In the genomic region with DNA sequence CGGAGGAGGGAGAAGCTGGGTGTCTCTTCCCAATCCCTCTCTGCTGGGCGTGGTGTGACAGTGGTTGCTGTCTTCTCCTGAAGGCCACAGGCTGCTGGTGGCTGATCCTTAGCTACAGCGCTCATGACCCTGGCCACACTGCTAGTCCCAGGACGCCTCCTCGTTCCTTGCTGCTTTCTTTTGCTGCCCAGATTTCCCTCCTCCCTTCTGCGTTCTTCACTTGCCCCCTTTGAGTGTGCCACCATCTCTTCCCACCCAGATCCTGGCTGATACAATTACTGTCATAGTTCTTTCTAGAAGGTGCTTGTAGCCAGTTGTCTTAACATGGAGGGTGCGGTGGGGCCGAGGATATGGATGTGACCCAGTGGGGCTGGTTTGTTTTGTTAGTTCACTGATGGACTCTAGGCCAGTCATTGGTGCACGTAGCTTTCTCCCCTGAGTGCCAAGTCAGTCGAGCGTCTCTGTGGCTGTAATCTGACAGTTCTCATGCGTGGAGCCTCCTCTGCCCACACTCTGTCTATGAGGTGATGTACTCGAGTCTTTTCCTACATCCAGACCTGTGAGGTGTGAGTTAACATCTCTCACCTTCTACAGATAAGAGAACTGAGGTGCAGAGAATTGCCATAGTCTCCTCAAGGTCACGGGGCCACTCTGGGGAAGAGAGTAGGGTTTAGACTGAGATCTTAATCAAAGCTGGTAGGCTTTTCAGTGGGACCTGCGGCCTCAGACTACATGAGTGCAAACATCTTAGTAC, we compare ENCODE assay signal across 30 cellular contexts.
DNase-seq lines count a peak whose midpoint lies in the region; ATAC-seq and TF ChIP-seq lines count a peak whose summit lies in the region.
"Had no signal": no experiment of that assay in that cellular context is flagged by ENCODE, and none has a peak within 500 bp of the region (broad histone marks: within the 10 kb centered on the region; RNA-seq: fewer than 3 reads in every experiment).

No MANE protein-coding gene starts in this region.

- no peak overlapping the region for H2BK120ac ChIP-seq in H9 (ENCODE audit: low read depth, low read length, poor library complexity, severe bottlenecking)

- no peaks in the 10 kb centered on the region for H3K27me3 ChIP-seq in H9 (ENCODE audit: insufficient read depth, low read length)
- H3K27me3 ChIP-seq: ascending aorta, Peyer's patch had no signal

- H4K8ac ChIP-seq in H9 (replicated peaks; ENCODE audit: insufficient read length, low read depth, low read length): no peak overlapping the region

- H2BK5ac ChIP-seq in H9 (ENCODE audit: insufficient read length, low read length): no peak overlapping the region

- no peak overlapping the region for H2BK15ac ChIP-seq in H9 (ENCODE audit: low read depth, low read length)

- no peaks in the 10 kb centered on the region for H3K79me2 ChIP-seq in H9 (ENCODE audit: insufficient read depth, low read length)

- H3K36me3 Mint-ChIP-seq in activated T-cell treated with anti-CD3 and anti-CD28 coated beads, Interleukin-2, amount 50 U/mL, for 72 hours (ENCODE audit: insufficient read depth in 2 of 2): peaks cover 6 to 7% of the 10 kb centered on the region in 2 donors
- no peaks in the 10 kb centered on the region for H3K36me3 Mint-ChIP-seq in H9 (ENCODE audit: insufficient read depth in 1 of 3, low read depth in 3 of 3)
- no peaks in the 10 kb centered on the region for H3K36me3 Mint-ChIP-seq in immature natural killer cell
- H3K36me3 Mint-ChIP-seq in stimulated activated effector memory CD8-positive, alpha-beta T cell treated with anti-CD3 and anti-CD28 coated beads, Interleukin-12 subunit alpha, Interleukin-12 subunit beta, amount 100 ng/mL, for 72 hours: no peaks in the 10 kb centered on the region
- H3K36me3 Mint-ChIP-seq: activated naive CD8-positive, alpha-beta T cell treated with anti-CD3 and anti-CD28 coated beads, Interleukin-2, amount 10 ng/mL, durations not matched to agents 7 days and 5 days; CD4-positive, CD25-positive, alpha-beta regulatory T cell; type B pancreatic cell had no signal

- no peak overlapping the region for H3T11ph ChIP-seq in H9 (ENCODE audit: low read length)

- H3K79me1 ChIP-seq in H9 (ENCODE audit: insufficient read depth, low read depth, low read length, poor library complexity, severe bottlenecking): no peaks in the 10 kb centered on the region

- H4K20me1 ChIP-seq in H9 (ENCODE audit: control insufficient read depth, insufficient read depth, insufficient read length): no peaks in the 10 kb centered on the region

- no peak overlapping the region for H3K9ac ChIP-seq in H9 (ENCODE audit: extremely low read depth, insufficient read length, low read length)

- no peak overlapping the region for H3K4me2 ChIP-seq in H9 (ENCODE audit: insufficient read depth, insufficient read length, low read length)

- peaks cover 3% of the 10 kb centered on the region; the same call in 1 of the 2 replicates for H3K4me1 ChIP-seq in H9 (ENCODE audit: insufficient read depth, low read length)
- H3K4me1 ChIP-seq: ascending aorta, esophagus muscularis mucosa, HAP-1, Peyer's patch had no signal

- H4K91ac ChIP-seq in H9 (ENCODE audit: insufficient read length, low read depth, low read length): no peak overlapping the region

- H3K23ac ChIP-seq in H9 (ENCODE audit: insufficient read length, low read depth, low read length): no peak overlapping the region

- peaks cover 67% of the 10 kb centered on the region for H3K27me3 Mint-ChIP-seq in activated T-cell treated with anti-CD3 and anti-CD28 coated beads, Interleukin-2, amount 50 U/mL, for 72 hours (ENCODE audit: low read depth)
- peaks cover 7% of the 10 kb centered on the region for H3K27me3 Mint-ChIP-seq in H9 (ENCODE audit: low read depth)
- peaks cover 0 to 4% (median 0%) of the 10 kb centered on the region in 3 donors for H3K27me3 Mint-ChIP-seq in immature natural killer cell (ENCODE audit: low read depth in 3 of 3)
- H3K27me3 Mint-ChIP-seq: central memory CD8-positive, alpha-beta T cell had no signal

- no CpG with 5 or more reads among the region's 15 CpGs for WGBS in H9 (ENCODE audit: extremely low coverage, insufficient read length, low lambda C conversion rate)

- H2AFZ ChIP-seq in H9 (ENCODE audit: low read length): no peak overlapping the region

- H3K23me2 ChIP-seq in H9 (ENCODE audit: insufficient read length, low read depth, low read length, poor library complexity, severe bottlenecking): no peaks in the 10 kb centered on the region

- peaks cover 16% of the 10 kb centered on the region for H3K4me1 Mint-ChIP-seq in activated T-cell treated with anti-CD3 and anti-CD28 coated beads, Interleukin-2, amount 50 U/mL, for 72 hours (ENCODE audit: low read depth)
- H3K4me1 Mint-ChIP-seq in H9 (peaks cover 12 to 16% of the 10 kb centered on the region in 2 experiments), immature natural killer cell (peaks cover 31 to 35% of the 10 kb centered on the region in 2 donors)
- peaks cover 29% of the 10 kb centered on the region for H3K4me1 Mint-ChIP-seq in stimulated activated effector memory CD8-positive, alpha-beta T cell treated with anti-CD3 and anti-CD28 coated beads, Interleukin-12 subunit alpha, Interleukin-12 subunit beta, amount 100 ng/mL, for 72 hours
- H3K4me1 Mint-ChIP-seq: activated naive CD8-positive, alpha-beta T cell treated with anti-CD3 and anti-CD28 coated beads, Interleukin-2, amount 10 ng/mL, durations not matched to agents 7 days and 5 days; CD4-positive, CD25-positive, alpha-beta regulatory T cell; central memory CD8-positive, alpha-beta T cell had no signal

- no peak for TF ChIP-seq CTCF in H9 (conservative IDR thresholded peaks at IDR 0.05)

- H3K4me3 Mint-ChIP-seq in activated T-cell treated with anti-CD3 and anti-CD28 coated beads, Interleukin-2, amount 50 U/mL, for 72 hours: no peak overlapping the region
- H3K4me3 Mint-ChIP-seq in H9: no peak overlapping the region
- peak overlapping the region in 3 of 5 donors; percentile 2 to 20 (median 3) for H3K4me3 Mint-ChIP-seq in immature natural killer cell
- no peak overlapping the region for H3K4me3 Mint-ChIP-seq in stimulated activated effector memory CD8-positive, alpha-beta T cell treated with anti-CD3 and anti-CD28 coated beads, Interleukin-12 subunit alpha, Interleukin-12 subunit beta, amount 100 ng/mL, for 72 hours
- H3K4me3 Mint-ChIP-seq: activated CD4-positive, alpha-beta T cell treated with anti-CD3 and anti-CD28 coated beads for 36 hours; activated CD8-positive, alpha-beta T cell treated with anti-CD3 and anti-CD28 coated beads for 36 hours; activated naive CD8-positive, alpha-beta T cell treated with anti-CD3 and anti-CD28 coated beads, Interleukin-2, amount 10 ng/mL, durations not matched to agents 7 days and 5 days; CD4-positive, CD25-positive, alpha-beta regulatory T cell; central memory CD8-positive, alpha-beta T cell; type B pancreatic cell had no signal

- no peak overlapping the region for H4K5ac ChIP-seq in H9 (ENCODE audit: insufficient read length, low read depth, low read length)

- H3K4ac ChIP-seq in H9 (ENCODE audit: low read depth, low read length): no peak overlapping the region

- H2BK12ac ChIP-seq in H9 (ENCODE audit: insufficient read length, low read depth, low read length): no peak overlapping the region

- H3K18ac ChIP-seq in H9 (ENCODE audit: insufficient read length, low read depth, low read length): no peak overlapping the region

- ATAC-seq in activated T-cell treated with anti-CD3 and anti-CD28 coated beads, Interleukin-2, amount 50 U/mL, for 72 hours (replicated peaks in 1 of 2): peak; percentile 16 to 23
- ATAC-seq in stimulated activated effector memory CD8-positive, alpha-beta T cell treated with anti-CD3 and anti-CD28 coated beads, Interleukin-12 subunit alpha, Interleukin-12 subunit beta, amount 100 ng/mL, for 72 hours: peak; percentile 60
- ATAC-seq: left ventricle myocardium superior had no signal

- H3K27ac Mint-ChIP-seq in activated T-cell treated with anti-CD3 and anti-CD28 coated beads, Interleukin-2, amount 50 U/mL, for 72 hours: no peak overlapping the region
- H3K27ac Mint-ChIP-seq in H9: no peak overlapping the region
- H3K27ac Mint-ChIP-seq in immature natural killer cell: peak overlapping the region in 5 of 6 donors; percentile 1 to 73 (median 57)
- H3K27ac Mint-ChIP-seq in stimulated activated effector memory CD8-positive, alpha-beta T cell treated with anti-CD3 and anti-CD28 coated beads, Interleukin-12 subunit alpha, Interleukin-12 subunit beta, amount 100 ng/mL, for 72 hours: no peak overlapping the region
- H3K27ac Mint-ChIP-seq: activated CD4-positive, alpha-beta T cell treated with anti-CD3 and anti-CD28 coated beads for 36 hours; activated CD8-positive, alpha-beta T cell treated with anti-CD3 and anti-CD28 coated beads for 36 hours; activated naive CD8-positive, alpha-beta T cell treated with anti-CD3 and anti-CD28 coated beads, Interleukin-2, amount 10 ng/mL, durations not matched to agents 7 days and 5 days; CD4-positive, CD25-positive, alpha-beta regulatory T cell; progenitor cell of endocrine pancreas; type B pancreatic cell had no signal

- no peak overlapping the region; the same call in 1 of the 2 replicates for H3K14ac ChIP-seq in H9 (ENCODE audit: insufficient read depth, low read length)

- no peak overlapping the region for H2BK20ac ChIP-seq in H9 (ENCODE audit: low read depth, low read length, poor library complexity, severe bottlenecking)

- no peak overlapping the region for H2AK5ac ChIP-seq in H9 (ENCODE audit: insufficient read length, low read length)

- no peaks in the 10 kb centered on the region for H3K9me3 ChIP-seq in H9 (ENCODE audit: control insufficient read depth, low read depth, low read length)
- H3K9me3 ChIP-seq: ascending aorta, esophagus muscularis mucosa, Peyer's patch had no signal

- H3K56ac ChIP-seq in H9 (ENCODE audit: insufficient read length, low read depth, low read length): no peak overlapping the region

- no peak for DNase-seq in activated T-cell treated with anti-CD3 and anti-CD28 coated beads, Interleukin-2, amount 50 U/mL, for 72 hours
- DNase-seq in activated T-cell treated with anti-CD3 and anti-CD28 coated beads for 4 hours (no peak), H9 (peak; percentile 18), immature natural killer cell (no peak), NCI-H748 (lab: John Stamatoyannopoulos, UW; ENCODE audit: unreplicated experiment) (no peak), SKM-1 (lab: John Stamatoyannopoulos, UW; ENCODE audit: unreplicated experiment) (no peak)
- DNase-seq in stimulated activated effector memory CD8-positive, alpha-beta T cell treated with anti-CD3 and anti-CD28 coated beads, Interleukin-12 subunit alpha, Interleukin-12 subunit beta, amount 100 ng/mL, for 72 hours (ENCODE audit: low spot score in 2 of 2): no peak
- DNase-seq in activated naive CD4-positive, alpha-beta T cell (lab: John Stamatoyannopoulos, UW): no peak
- DNase-seq: activated CD8-positive, alpha-beta memory T cell treated with anti-CD3 and anti-CD28 coated beads, Interleukin-2, amount 50 U/mL, for 48 hours; activated naive CD8-positive, alpha-beta T cell treated with anti-CD3 and anti-CD28 coated beads, Interleukin-2, amount 10 ng/mL, durations not matched to agents 7 days and 5 days; CD4-positive, CD25-positive, alpha-beta regulatory T cell; foreskin fibroblast; Kasumi-1; left ventricle myocardium superior; NCI-H1417 treated with DMSO at 0.1 percent for 48 hours; NCI-H2081; NCI-H345; NCI-H774; Peyer's patch; SHP77 treated with DMSO at 0.1 percent for 48 hours; stimulated activated CD4-positive, alpha-beta T cell treated with anti-CD3 and anti-CD28 coated beads, Interleukin-4, amount 100 ng/mL, for 4 hours; T-helper 9 cell had no signal

- no peaks in the 10 kb centered on the region for H3K9me3 Mint-ChIP-seq in activated T-cell treated with anti-CD3 and anti-CD28 coated beads, Interleukin-2, amount 50 U/mL, for 72 hours
- H3K9me3 Mint-ChIP-seq in H9 (no peaks in the 10 kb centered on the region), immature natural killer cell (no peaks in the 10 kb centered on the region)
- no peaks in the 10 kb centered on the region for H3K9me3 Mint-ChIP-seq in stimulated activated effector memory CD8-positive, alpha-beta T cell treated with anti-CD3 and anti-CD28 coated beads, Interleukin-12 subunit alpha, Interleukin-12 subunit beta, amount 100 ng/mL, for 72 hours
- H3K9me3 Mint-ChIP-seq: activated CD8-positive, alpha-beta T cell treated with anti-CD3 and anti-CD28 coated beads for 36 hours; activated naive CD8-positive, alpha-beta T cell treated with anti-CD3 and anti-CD28 coated beads, Interleukin-2, amount 10 ng/mL, durations not matched to agents 7 days and 5 days; central memory CD8-positive, alpha-beta T cell had no signal

- no peak overlapping the region for H3K27ac ChIP-seq in H9 (ENCODE audit: insufficient read length, low read depth, low read length)
- H3K27ac ChIP-seq: ascending aorta, esophagus muscularis mucosa, Peyer's patch had no signal

Comparison
In these comparisons a context has a peak if more than half of its experiments do, and no peak if none do; other contexts are left out.
1. H3K27ac Mint-ChIP-seq: peak in immature natural killer cell (5 of 6); none in activated T-cell treated with anti-CD3 and anti-CD28 coated beads, Interleukin-2, amount 50 U/mL, for 72 hours (single experiment), H9 (0 of 3) and stimulated activated effector memory CD8-positive, alpha-beta T cell treated with anti-CD3 and anti-CD28 coated beads, Interleukin-12 subunit alpha, Interleukin-12 subunit beta, amount 100 ng/mL, for 72 hours (single experiment).
2. H3K4me3 Mint-ChIP-seq: peak in immature natural killer cell (3 of 5); none in activated T-cell treated with anti-CD3 and anti-CD28 coated beads, Interleukin-2, amount 50 U/mL, for 72 hours (0 of 2), H9 (0 of 2) and stimulated activated effector memory CD8-positive, alpha-beta T cell treated with anti-CD3 and anti-CD28 coated beads, Interleukin-12 subunit alpha, Interleukin-12 subunit beta, amount 100 ng/mL, for 72 hours (single experiment).